In genomic region chr7:130909161-130909836, GRCh38 we compare ENCODE assay signal across 9 cellular contexts.
DNase-seq lines count a peak whose midpoint lies in the region; ATAC-seq and TF ChIP-seq lines count a peak whose summit lies in the region.
"Had no signal": no experiment of that assay in that cellular context is flagged by ENCODE, and none has a peak within 500 bp of the region (broad histone marks: within the 10 kb centered on the region; RNA-seq: fewer than 3 reads in every experiment).

No MANE protein-coding gene starts in this region.

- no peaks in the 10 kb centered on the region for H3K9me3 ChIP-seq in lung (ENCODE audit: control insufficient read depth in 2 of 2, insufficient read depth in 1 of 2, low read length in 1 of 2)
- no peaks in the 10 kb centered on the region for H3K9me3 ChIP-seq in OCI-LY7 (ENCODE audit: low read length)

- H3K27me3 ChIP-seq in GM23338 (ENCODE audit: insufficient read depth) (no peaks in the 10 kb centered on the region), lung (ENCODE audit: control insufficient read depth, insufficient read depth) (no peaks in the 10 kb centered on the region)

- H3K36me3 Mint-ChIP-seq in GM23338 (ENCODE audit: low read depth), result no peaks in the 10 kb centered on the region
- H3K36me3 Mint-ChIP-seq in activated naive CD8-positive, alpha-beta T cell treated with anti-CD3 and anti-CD28 coated beads, Interleukin-2, amount 50 U/mL, for 24 hours (ENCODE audit: low read depth), result peaks cover 76% of the 10 kb centered on the region

- POLR2A ChIA-PET in AG04449 (lab: Yijun Ruan, JAX), result interaction anchor here (0.7 to 5.9 kb wide), 6 partner anchors 9 to 51 kb away, joined by 3 to 58 read pairs (median 5); no protein-coding TSS in a partner anchor
- POLR2A ChIA-PET in OCI-LY7 (lab: Charles Lee), result no interaction called here

- no peak overlapping the region for H2AFZ ChIP-seq in GM23338
- H2AFZ ChIP-seq in OCI-LY7 (ENCODE audit: low read length), result no peak overlapping the region

- WGBS in lung, 2 donors, result 94 to 97% methylated on average over 14 of the region's 14 CpGs

- TF ChIP-seq CTCF in AG04449 (IDR thresholded peaks at IDR 0.05; ENCODE audit: insufficient read depth, low read length, missing control alignments), result no peak
- TF ChIP-seq CTCF in GM23338 (conservative IDR thresholded peaks at IDR 0.05; ENCODE audit: low read depth in 2 of 2), result no peak
- TF ChIP-seq CTCF in lung (IDR thresholded peaks at IDR 0.05; ENCODE audit: control extremely low read depth, extremely low read depth), result no peak
- TF ChIP-seq CTCF in OCI-LY7 (conservative IDR thresholded peaks at IDR 0.05; ENCODE audit: low read length), result no peak

- DNase-seq in AG04449 (ENCODE audit: low read depth, low spot score) (no peak), GM23338 (ENCODE audit: low spot score) (no peak), lung (ENCODE audit: low spot score) (no peak), OCI-LY7 (ENCODE audit: low spot score) (no peak), SKM-1 (lab: John Stamatoyannopoulos, UW; ENCODE audit: unreplicated experiment) (no peak), NCI-H1417 (lab: John Stamatoyannopoulos, UW) (no peak)
- DNase-seq in activated naive CD8-positive, alpha-beta T cell treated with anti-CD3 and anti-CD28 coated beads, Interleukin-2, amount 50 U/mL, for 24 hours, result no peak

- peak overlapping the region; percentile 83 for H3K27ac Mint-ChIP-seq in GM23338
- peak overlapping the region; percentile 99 for H3K27ac Mint-ChIP-seq in activated naive CD8-positive, alpha-beta T cell treated with anti-CD3 and anti-CD28 coated beads, Interleukin-2, amount 50 U/mL, for 24 hours

- no peak overlapping the region for H3K4me2 ChIP-seq in GM23338
- no peak overlapping the region for H3K4me2 ChIP-seq in OCI-LY7 (ENCODE audit: low read length)
- H3K4me2 ChIP-seq: KMS-11 had no signal

- H4K20me1 ChIP-seq in GM23338 (replicated peaks; ENCODE audit: insufficient read depth) (no peaks in the 10 kb centered on the region), OCI-LY7 (ENCODE audit: insufficient read depth, low read length) (no peaks in the 10 kb centered on the region)

- no peaks in the 10 kb centered on the region for H3K9me2 ChIP-seq in GM23338 (ENCODE audit: insufficient read depth)
- H3K9me2 ChIP-seq in OCI-LY7 (ENCODE audit: insufficient read depth, low read length), result no peaks in the 10 kb centered on the region

- H3K4me1 Mint-ChIP-seq in GM23338, result peaks cover 63% of the 10 kb centered on the region
- H3K4me1 Mint-ChIP-seq in activated naive CD8-positive, alpha-beta T cell treated with anti-CD3 and anti-CD28 coated beads, Interleukin-2, amount 50 U/mL, for 24 hours, result peaks cover 90% of the 10 kb centered on the region

- ATAC-seq in GM23338, result no peak
- ATAC-seq in activated naive CD8-positive, alpha-beta T cell treated with anti-CD3 and anti-CD28 coated beads, Interleukin-2, amount 50 U/mL, for 24 hours, result no peak
- ATAC-seq in lung (ENCODE audit: insufficient read depth, low FRiP score), result no peak
- ATAC-seq in HG03175 (IDR thresholded peaks at IDR 0.05; ENCODE audit: unreplicated experiment), result no peak

- H3K4me3 Mint-ChIP-seq in GM23338, result no peak overlapping the region
- peak overlapping the region; percentile 82 for H3K4me3 Mint-ChIP-seq in activated naive CD8-positive, alpha-beta T cell treated with anti-CD3 and anti-CD28 coated beads, Interleukin-2, amount 50 U/mL, for 24 hours

- H3K4me3 ChIP-seq in AG04449 (ENCODE audit: low read depth, low read length) (peak overlapping the region; percentile 86), GM23338 (no peak overlapping the region), lung (peak overlapping the region; percentile 20), OCI-LY7 (ENCODE audit: low read depth, low read length, poor library complexity, severe bottlenecking) (no peak overlapping the region)

- H3K9me3 Mint-ChIP-seq in GM23338, result no peaks in the 10 kb centered on the region
- H3K9me3 Mint-ChIP-seq in activated naive CD8-positive, alpha-beta T cell treated with anti-CD3 and anti-CD28 coated beads, Interleukin-2, amount 50 U/mL, for 24 hours, result no peaks in the 10 kb centered on the region

- H3K4me1 ChIP-seq in GM23338 (ENCODE audit: insufficient read depth) (peaks cover 50% of the 10 kb centered on the region), lung (ENCODE audit: control insufficient read depth in 2 of 2, insufficient read depth in 2 of 2, low read length in 2 of 2) (peaks cover 18 to 24% of the 10 kb centered on the region in 2 donors), OCI-LY7 (ENCODE audit: insufficient read depth, low read length, poor library complexity, severe bottlenecking) (peaks cover 19% of the 10 kb centered on the region)

- peaks cover 12% of the 10 kb centered on the region for H3K27me3 Mint-ChIP-seq in GM23338 (ENCODE audit: insufficient read depth, low read depth, poor library complexity)
- no peaks in the 10 kb centered on the region for H3K27me3 Mint-ChIP-seq in activated naive CD8-positive, alpha-beta T cell treated with anti-CD3 and anti-CD28 coated beads, Interleukin-2, amount 50 U/mL, for 24 hours

- no peaks in the 10 kb centered on the region for H3F3A ChIP-seq in GM23338 (replicated peaks; ENCODE audit: low read depth)

- CTCF ChIA-PET in AG04449 (lab: Yijun Ruan, JAX), result interaction anchor here (1.3 to 3.1 kb wide), 5 partner anchors 12 to 131 kb away, joined by 3 to 19 read pairs (median 6); no protein-coding TSS in a partner anchor
- CTCF ChIA-PET in OCI-LY7 (lab: Charles Lee; ENCODE audit: unreplicated experiment), result no interaction called here

- intact Hi-C loops in OCI-LY7 (cut with micrococcal nuclease; ENCODE audit: unreplicated experiment), result no loop called here

- H3K79me2 ChIP-seq in GM23338 (replicated peaks; ENCODE audit: insufficient read depth) (no peaks in the 10 kb centered on the region), OCI-LY7 (ENCODE audit: insufficient read depth, low read depth, low read length) (peaks cover 19% of the 10 kb centered on the region; the same call in 1 of the 2 replicates)

- BruUV-seq in OCI-LY7 (replicated peaks; lab: Mats Ljungman, UMichigan), result no TSS peak

- no peak overlapping the region for H3K27ac ChIP-seq in GM23338 (ENCODE audit: low read depth)
- peak overlapping the region in 1 of 2 donors; percentile 47 for H3K27ac ChIP-seq in lung (ENCODE audit: low read depth in 1 of 2, low read length in 1 of 2)
- no peak overlapping the region for H3K27ac ChIP-seq in OCI-LY7 (ENCODE audit: low read depth, low read length, poor library complexity, severe bottlenecking)
- H3K27ac ChIP-seq: KMS-11 had no signal

- H3K36me3 ChIP-seq in GM23338 (ENCODE audit: insufficient read depth) (no peaks in the 10 kb centered on the region), lung (ENCODE audit: control insufficient read depth in 2 of 2, insufficient read depth in 2 of 2, low read length in 2 of 2) (peaks cover 0 to 5% of the 10 kb centered on the region in 2 donors), OCI-LY7 (ENCODE audit: insufficient read depth, low read length) (peaks cover 10% of the 10 kb centered on the region)

TF ChIP-seq in GM23338, 12 proteins besides CTCF, POLR2A, EP300 and RAD21:
- TF ChIP-seq JUNB (IDR thresholded peaks at IDR 0.05; ENCODE audit: unreplicated experiment) (no peak), ZNF114 (CRISPR knock-in tag; IDR thresholded peaks at IDR 0.05) (no peak), EZH2phosphoT487 (IDR thresholded peaks at IDR 0.05; ENCODE audit: unreplicated experiment) (no peak), REST (IDR thresholded peaks at IDR 0.05; ENCODE audit: unreplicated experiment) (no peak)

Comparison
In these comparisons a context has a peak if more than half of its experiments do, and no peak if none do; other contexts are left out.
1. H3K4me3 ChIP-seq: peak in AG04449 (single experiment) and lung (single experiment); none in GM23338 (single experiment) and OCI-LY7 (single experiment).